In the genomic region with DNA sequence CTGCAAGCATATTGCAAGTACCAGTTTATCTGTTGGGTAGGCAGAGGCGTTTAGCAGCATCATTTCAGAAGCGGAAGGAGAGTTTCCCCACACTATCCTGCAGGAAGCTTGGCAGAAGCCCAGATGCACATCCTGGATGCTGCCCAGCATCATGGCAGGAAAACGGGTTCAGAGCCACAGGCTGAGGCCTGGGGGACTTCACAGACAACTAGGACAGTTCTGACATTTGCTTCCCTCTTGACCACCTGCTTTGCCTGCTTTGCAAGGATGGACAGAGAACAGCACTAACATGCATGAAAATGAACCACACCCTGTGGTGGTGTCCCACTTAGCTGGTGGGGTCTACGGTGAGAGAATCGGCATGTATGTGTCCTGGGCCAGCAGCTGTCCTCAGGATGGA, we compare ENCODE assay signal across 14 cellular contexts.
"Had no signal": no experiment of that assay in that cellular context is flagged by ENCODE, and none has a peak within 500 bp of the region (broad histone marks: within the 10 kb centered on the region; RNA-seq: fewer than 3 reads in every experiment).

No MANE protein-coding gene starts in this region.

- H3K36me3 ChIP-seq: gastroesophageal sphincter, tibial artery, vagina had no signal

- H3K27me3 ChIP-seq: gastroesophageal sphincter, vagina had no signal

- H3K4me1 ChIP-seq: tibial artery, vagina had no signal

- H3K27ac ChIP-seq: gastroesophageal sphincter, tibial artery, vagina, VCaP had no signal

- H3K4me3 ChIP-seq: gastroesophageal sphincter, tibial artery, vagina had no signal

- ATAC-seq: activated naive CD8-positive, alpha-beta T cell treated with anti-CD3 and anti-CD28 coated beads, Interleukin-2, amount 50 U/mL, for 24 hours; effector memory CD8-positive, alpha-beta T cell; stimulated activated effector memory CD8-positive, alpha-beta T cell treated with anti-CD3 and anti-CD28 coated beads, Interleukin-12 subunit alpha, Interleukin-12 subunit beta, amount 100 ng/mL, for 72 hours had no signal

- DNase-seq: activated CD4-positive, alpha-beta T cell treated with anti-CD3 and anti-CD28 coated beads for 1 hour; activated CD4-positive, alpha-beta T cell treated with anti-CD3 and anti-CD28 coated beads, Interleukin-2, amount 50 U/mL, for 4 hours; activated naive CD4-positive, alpha-beta T cell treated with anti-CD3 and anti-CD28 coated beads for 36 hours; activated naive CD8-positive, alpha-beta T cell treated with anti-CD3 and anti-CD28 coated beads, Interleukin-2, amount 50 U/mL, for 24 hours; activated T-cell treated with anti-CD3 and anti-CD28 coated beads for 4 hours; dermis blood vessel endothelial cell; effector memory CD8-positive, alpha-beta T cell; occipital lobe; stimulated activated CD4-positive, alpha-beta T cell treated with anti-CD3 and anti-CD28 coated beads, Interleukin-12 subunit alpha, Interleukin-12 subunit beta, amount 100 ng/mL, for 4 hours had no signal

- H3K9me3 ChIP-seq: gastroesophageal sphincter, vagina had no signal
